In the genomic region with DNA sequence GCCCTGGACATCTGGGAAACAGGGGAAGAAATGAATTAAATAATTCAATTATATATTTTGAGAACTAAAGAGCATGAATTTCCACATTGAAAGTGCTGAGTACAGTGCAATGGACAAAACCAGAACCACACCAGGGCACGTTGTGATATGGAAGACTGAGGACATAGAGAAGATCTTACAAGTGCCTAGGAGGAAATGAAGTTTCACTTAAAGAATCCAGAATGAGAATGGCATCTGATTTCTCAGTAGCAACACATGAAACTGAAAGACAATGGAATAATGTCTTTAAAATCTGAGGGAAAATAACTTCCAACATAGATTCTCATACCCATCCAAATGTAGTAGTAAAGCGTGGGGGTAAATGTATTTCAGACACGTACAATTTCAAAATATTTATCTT, we compare ENCODE assay signal across 1 cellular context.
TF ChIP-seq lines count a peak whose summit lies in the region.

No MANE protein-coding gene starts in this region.

TF ChIP-seq in HepG2, 621 proteins besides CTCF, POLR2A, EP300 and RAD21:
- TF ChIP-seq RFXAP (CRISPR knock-in tag; IDR thresholded peaks at IDR 0.05; ENCODE audit: borderline replicate concordance), result no peak
- peak; percentile 65; the same call in 1 of the 2 replicates for TF ChIP-seq ZNF317 (CRISPR knock-in tag; IDR thresholded peaks at IDR 0.05)
- TF ChIP-seq, protein P1, sequence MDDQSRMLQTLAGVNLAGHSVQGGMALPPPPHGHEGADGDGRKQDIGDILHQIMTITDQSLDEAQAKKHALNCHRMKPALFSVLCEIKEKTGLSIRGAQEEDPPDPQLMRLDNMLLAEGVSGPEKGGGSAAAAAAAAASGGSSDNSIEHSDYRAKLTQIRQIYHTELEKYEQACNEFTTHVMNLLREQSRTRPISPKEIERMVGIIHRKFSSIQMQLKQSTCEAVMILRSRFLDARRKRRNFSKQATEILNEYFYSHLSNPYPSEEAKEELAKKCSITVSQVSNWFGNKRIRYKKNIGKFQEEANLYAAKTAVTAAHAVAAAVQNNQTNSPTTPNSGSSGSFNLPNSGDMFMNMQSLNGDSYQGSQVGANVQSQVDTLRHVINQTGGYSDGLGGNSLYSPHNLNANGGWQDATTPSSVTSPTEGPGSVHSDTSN (CRISPR knock-in tag; IDR thresholded peaks at IDR 0.05; ENCODE audit: borderline replicate concordance), result no peak
